1 cellular context compared by ENCODE assay signal in the genomic region with DNA sequence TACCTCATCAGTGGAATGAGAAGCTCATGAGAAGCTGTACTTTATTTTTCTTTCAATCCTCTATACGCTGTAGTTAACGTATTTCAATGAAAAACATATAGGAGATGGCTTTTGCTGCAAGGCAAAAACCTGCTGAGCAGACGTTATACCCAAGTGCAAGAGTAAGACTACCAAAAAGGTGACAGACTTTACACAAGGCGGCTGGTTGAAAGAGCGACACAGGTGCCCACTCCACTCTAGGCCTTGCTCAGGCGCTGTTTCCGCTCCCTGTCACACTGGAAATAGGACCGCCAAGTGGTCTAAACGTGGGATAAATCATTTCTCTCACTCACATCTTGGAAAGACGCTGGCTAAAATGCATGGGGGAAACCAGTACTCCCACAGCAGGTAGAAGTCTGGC.
TF ChIP-seq lines count a peak whose summit lies in the region.

No MANE protein-coding gene starts in this region.

TF ChIP-seq in HepG2, 621 proteins besides CTCF, POLR2A, EP300 and RAD21 (continued from another document):
- TF ChIP-seq, protein P1, sequence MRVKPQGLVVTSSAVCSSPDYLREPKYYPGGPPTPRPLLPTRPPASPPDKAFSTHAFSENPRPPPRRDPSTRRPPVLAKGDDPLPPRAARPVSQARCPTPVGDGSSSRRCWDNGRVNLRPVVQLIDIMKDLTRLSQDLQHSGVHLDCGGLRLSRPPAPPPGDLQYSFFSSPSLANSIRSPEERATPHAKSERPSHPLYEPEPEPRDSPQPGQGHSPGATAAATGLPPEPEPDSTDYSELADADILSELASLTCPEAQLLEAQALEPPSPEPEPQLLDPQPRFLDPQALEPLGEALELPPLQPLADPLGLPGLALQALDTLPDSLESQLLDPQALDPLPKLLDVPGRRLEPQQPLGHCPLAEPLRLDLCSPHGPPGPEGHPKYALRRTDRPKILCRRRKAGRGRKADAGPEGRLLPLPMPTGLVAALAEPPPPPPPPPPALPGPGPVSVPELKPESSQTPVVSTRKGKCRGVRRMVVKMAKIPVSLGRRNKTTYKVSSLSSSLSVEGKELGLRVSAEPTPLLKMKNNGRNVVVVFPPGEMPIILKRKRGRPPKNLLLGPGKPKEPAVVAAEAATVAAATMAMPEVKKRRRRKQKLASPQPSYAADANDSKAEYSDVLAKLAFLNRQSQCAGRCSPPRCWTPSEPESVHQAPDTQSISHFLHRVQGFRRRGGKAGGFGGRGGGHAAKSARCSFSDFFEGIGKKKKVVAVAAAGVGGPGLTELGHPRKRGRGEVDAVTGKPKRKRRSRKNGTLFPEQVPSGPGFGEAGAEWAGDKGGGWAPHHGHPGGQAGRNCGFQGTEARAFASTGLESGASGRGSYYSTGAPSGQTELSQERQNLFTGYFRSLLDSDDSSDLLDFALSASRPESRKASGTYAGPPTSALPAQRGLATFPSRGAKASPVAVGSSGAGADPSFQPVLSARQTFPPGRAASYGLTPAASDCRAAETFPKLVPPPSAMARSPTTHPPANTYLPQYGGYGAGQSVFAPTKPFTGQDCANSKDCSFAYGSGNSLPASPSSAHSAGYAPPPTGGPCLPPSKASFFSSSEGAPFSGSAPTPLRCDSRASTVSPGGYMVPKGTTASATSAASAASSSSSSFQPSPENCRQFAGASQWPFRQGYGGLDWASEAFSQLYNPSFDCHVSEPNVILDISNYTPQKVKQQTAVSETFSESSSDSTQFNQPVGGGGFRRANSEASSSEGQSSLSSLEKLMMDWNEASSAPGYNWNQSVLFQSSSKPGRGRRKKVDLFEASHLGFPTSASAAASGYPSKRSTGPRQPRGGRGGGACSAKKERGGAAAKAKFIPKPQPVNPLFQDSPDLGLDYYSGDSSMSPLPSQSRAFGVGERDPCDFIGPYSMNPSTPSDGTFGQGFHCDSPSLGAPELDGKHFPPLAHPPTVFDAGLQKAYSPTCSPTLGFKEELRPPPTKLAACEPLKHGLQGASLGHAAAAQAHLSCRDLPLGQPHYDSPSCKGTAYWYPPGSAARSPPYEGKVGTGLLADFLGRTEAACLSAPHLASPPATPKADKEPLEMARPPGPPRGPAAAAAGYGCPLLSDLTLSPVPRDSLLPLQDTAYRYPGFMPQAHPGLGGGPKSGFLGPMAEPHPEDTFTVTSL (CRISPR knock-in tag; IDR thresholded peaks at IDR 0.05; ENCODE audit: borderline replicate concordance): no peak
- TF ChIP-seq MAFK (conservative IDR thresholded peaks at IDR 0.05 in 1 of 2, IDR thresholded peaks at IDR 0.05 in 1 of 2; ENCODE audit: low read length in 2 of 2): peak in 1 of 2 experiments; percentile 50; a peak in 2 of 4 replicates
